In genomic region chr9:110040788-110041187, GRCh38 we compare ENCODE assay signal across 17 cellular contexts.
DNase-seq lines count a peak whose midpoint lies in the region; ATAC-seq and TF ChIP-seq lines count a peak whose summit lies in the region.
"Had no signal": no experiment of that assay in that cellular context is flagged by ENCODE, and none has a peak within 500 bp of the region (broad histone marks: within the 10 kb centered on the region; RNA-seq: fewer than 3 reads in every experiment).

No MANE protein-coding gene starts in this region.

- H3K27ac ChIP-seq in heart right ventricle (peak overlapping the region in 9 of 10 donors; percentile 24 to 80 (median 59)), sigmoid colon (peak overlapping the region; percentile 37 to 73 (median 65))
- H3K27ac ChIP-seq: BLaER1 treated with 17β-estradiol and CSF1 and Interleukin-3, amounts not matched to agents 10 nM and 100 nM; neural progenitor cell had no signal

- no peak for TF ChIP-seq POLR2A in sigmoid colon (IDR thresholded peaks at IDR 0.05)

- TF ChIP-seq EP300 in sigmoid colon (IDR thresholded peaks at IDR 0.05) = peak in 1 of 4 donors; percentile 35

- intact Hi-C loops in heart right ventricle (cut with DNase I) = loop anchor here in 2 of 10 donors (2.0 to 5.0 kb wide), 2 partner anchors 62 to 128 kb away; no protein-coding TSS in a partner anchor
- intact Hi-C loops in sigmoid colon (cut with DNase I) = no loop called here

- peak; percentile 88 for DNase-seq in EH (ENCODE audit: low read depth)
- DNase-seq in astrocyte of the hippocampus (ENCODE audit: low read depth, low spot score) = peak; percentile 68
- DNase-seq in heart right ventricle = no peak
- DNase-seq in sigmoid colon = no peak
- DNase-seq in activated T-cell treated with anti-CD3 and anti-CD28 coated beads, Interleukin-2, amount 50 U/mL, for 1 hour = no peak
- no peak for DNase-seq in AML-193 (lab: John Stamatoyannopoulos, UW)
- no peak for DNase-seq in NCI-H1417 (lab: John Stamatoyannopoulos, UW)
- DNase-seq in NCI-H524 (lab: John Stamatoyannopoulos, UW) = no peak
- DNase-seq: activated CD4-positive, alpha-beta T cell treated with anti-CD3 and anti-CD28 coated beads, Interleukin-2, amount 10 ng/mL, durations not matched to agents 7 days and 5 days; activated effector memory CD4-positive, alpha-beta T cell treated with anti-CD3 and anti-CD28 coated beads, Interleukin-2, amount 50 U/mL, for 16 hours; central memory CD4-positive, alpha-beta T cell; DMS79 treated with DMSO at 0.1 percent for 48 hours; GOT3; NCI-H2227 treated with DMSO at 0.1 percent for 48 hours; T-helper 2 cell had no signal

- no peaks in the 10 kb centered on the region for H3K9me3 ChIP-seq in heart right ventricle
- H3K9me3 ChIP-seq in sigmoid colon = no peaks in the 10 kb centered on the region
- H3K9me3 ChIP-seq: BLaER1 treated with 17β-estradiol and CSF1 and Interleukin-3, amounts not matched to agents 10 nM and 100 nM had no signal

- peak in 5 of 8 donors; percentile 15 to 56 (median 37) for ATAC-seq in heart right ventricle

- H3K27me3 ChIP-seq in heart right ventricle = no peaks in the 10 kb centered on the region
- no peaks in the 10 kb centered on the region for H3K27me3 ChIP-seq in sigmoid colon
- H3K27me3 ChIP-seq: neural progenitor cell had no signal

- no peaks in the 10 kb centered on the region for H3K36me3 ChIP-seq in heart right ventricle
- no peaks in the 10 kb centered on the region for H3K36me3 ChIP-seq in sigmoid colon
- H3K36me3 ChIP-seq: BLaER1 treated with 17β-estradiol and CSF1 and Interleukin-3, amounts not matched to agents 10 nM and 100 nM; neural progenitor cell had no signal

- peaks cover 4 to 52% (median 43%) of the 10 kb centered on the region in 9 donors for H3K4me1 ChIP-seq in heart right ventricle
- H3K4me1 ChIP-seq in sigmoid colon = peaks cover 0 to 31% (median 23%) of the 10 kb centered on the region in 4 donors
- H3K4me1 ChIP-seq: neural progenitor cell had no signal

- H3K4me3 ChIP-seq in heart right ventricle (no peak overlapping the region), sigmoid colon (no peak overlapping the region)
- H3K4me3 ChIP-seq: BLaER1 treated with 17β-estradiol and CSF1 and Interleukin-3, amounts not matched to agents 10 nM and 100 nM; neural progenitor cell had no signal

- TF ChIP-seq CTCF in heart right ventricle (IDR thresholded peaks at IDR 0.05) (no peak), sigmoid colon (IDR thresholded peaks at IDR 0.05) (no peak)

Comparison
In these comparisons a context has a peak if more than half of its experiments do, and no peak if none do; other contexts are left out.
1. DNase-seq: peak in EH (single experiment) and astrocyte of the hippocampus (single experiment); none in heart right ventricle (0 of 2), sigmoid colon (single experiment), activated T-cell treated with anti-CD3 and anti-CD28 coated beads, Interleukin-2, amount 50 U/mL, for 1 hour (single experiment), AML-193 (0 of 2), NCI-H1417 (0 of 3) and NCI-H524 (0 of 2).